In genomic region chr5:36877667-36878420, GRCh38 we compare ENCODE assay signal across 8 cellular contexts. TPM values are rescaled to one million over a fixed set of nuclear protein-coding genes. Genes with fewer than 3 reads are reported as not detected.
DNase-seq lines count a peak whose midpoint lies in the region; ATAC-seq, FAIRE-seq and TF ChIP-seq lines count a peak whose summit lies in the region.

No MANE protein-coding gene starts in this region.

- H3K27ac Mint-ChIP-seq in natural killer cell treated with Interleukin-12 subunit alpha and Interleukin-12 subunit beta and Interleukin-15 and Interleukin-18, amount 100 ng/mL, for 72 hours: peak overlapping the region; percentile 93 to 96

- peak overlapping the region; percentile 92 for H3K4me3 Mint-ChIP-seq in natural killer cell treated with Interleukin-12 subunit alpha and Interleukin-12 subunit beta and Interleukin-15 and Interleukin-18, amount 100 ng/mL, for 72 hours

- peak overlapping the region; percentile 85 for H3K9ac ChIP-seq in endocrine pancreas (ENCODE audit: control insufficient read depth, insufficient read depth, low read length)

- no peak for TF ChIP-seq CTCF in RWPE2 (IDR thresholded peaks at IDR 0.05; ENCODE audit: poor library complexity, severe bottlenecking)

- H3K27ac ChIP-seq in RWPE2 (ENCODE audit: poor library complexity, severe bottlenecking): peak overlapping the region; percentile 87

- H3K4me1 Mint-ChIP-seq in natural killer cell treated with Interleukin-12 subunit alpha and Interleukin-12 subunit beta and Interleukin-15 and Interleukin-18, amount 100 ng/mL, for 72 hours (ENCODE audit: low read depth in 2 of 2): peaks cover 40 to 51% of the 10 kb centered on the region in 2 donors

- peak; percentile 12; the same call in 2 of the 3 replicates for ATAC-seq in RWPE2 (ENCODE audit: low read depth)
- no peak for ATAC-seq in natural killer cell treated with Interleukin-12 subunit alpha and Interleukin-12 subunit beta and Interleukin-15 and Interleukin-18, amount 100 ng/mL, for 72 hours
- no peak for ATAC-seq in HG03159 (IDR thresholded peaks at IDR 0.05; ENCODE audit: unreplicated experiment)
- no peak for ATAC-seq in HG03565 (IDR thresholded peaks at IDR 0.05; ENCODE audit: unreplicated experiment)
- ATAC-seq in HG03025 (IDR thresholded peaks at IDR 0.05; ENCODE audit: low FRiP score, unreplicated experiment): no peak

- H3K4me3 ChIP-seq in RWPE2 (ENCODE audit: severe bottlenecking): peak overlapping the region; percentile 97
- peak overlapping the region; percentile 100 for H3K4me3 ChIP-seq in endocrine pancreas (ENCODE audit: control insufficient read depth, insufficient read depth, low read length)

- H3K27me3 Mint-ChIP-seq in natural killer cell treated with Interleukin-12 subunit alpha and Interleukin-12 subunit beta and Interleukin-15 and Interleukin-18, amount 100 ng/mL, for 72 hours: no peaks in the 10 kb centered on the region

- no peaks in the 10 kb centered on the region for H3K27me3 ChIP-seq in RWPE2 (ENCODE audit: insufficient read depth, poor library complexity, severe bottlenecking)
- H3K27me3 ChIP-seq in endocrine pancreas (ENCODE audit: control insufficient read depth, insufficient read depth, low read length): no peaks in the 10 kb centered on the region

- no peak for FAIRE-seq in HTR-8/SVneo (lab: Jason Lieb, UNC)

- DNase-seq in EH (ENCODE audit: low read depth): peak; percentile 44
- DNase-seq in HTR-8/SVneo (ENCODE audit: insufficient read length, low spot score): peak; percentile 65
- no peak for DNase-seq in RWPE2 (ENCODE audit: low spot score)
- DNase-seq in natural killer cell treated with Interleukin-12 subunit alpha and Interleukin-12 subunit beta and Interleukin-15 and Interleukin-18, amount 100 ng/mL, for 72 hours (ENCODE audit: low spot score): no peak

- H3K4me1 ChIP-seq in RWPE2 (ENCODE audit: insufficient read depth, poor library complexity, severe bottlenecking) (peaks cover 46% of the 10 kb centered on the region), endocrine pancreas (ENCODE audit: control insufficient read depth, insufficient read depth, low read length) (peaks cover 41% of the 10 kb centered on the region)

- peaks cover 4% of the 10 kb centered on the region for H3K36me3 Mint-ChIP-seq in natural killer cell treated with Interleukin-12 subunit alpha and Interleukin-12 subunit beta and Interleukin-15 and Interleukin-18, amount 100 ng/mL, for 72 hours

- H3K36me3 ChIP-seq in RWPE2 (ENCODE audit: low read depth) (peaks cover 7% of the 10 kb centered on the region; the same call in 1 of the 2 replicates), endocrine pancreas (ENCODE audit: control insufficient read depth, insufficient read depth, low read length) (no peaks in the 10 kb centered on the region)

- H3K9me3 Mint-ChIP-seq in natural killer cell treated with Interleukin-12 subunit alpha and Interleukin-12 subunit beta and Interleukin-15 and Interleukin-18, amount 100 ng/mL, for 72 hours: no peaks in the 10 kb centered on the region

- no peaks in the 10 kb centered on the region for H3K9me3 ChIP-seq in RWPE2 (ENCODE audit: severe bottlenecking)
- H3K9me3 ChIP-seq in endocrine pancreas (ENCODE audit: control insufficient read depth, low read length): no peaks in the 10 kb centered on the region

RNA-seq across cellular contexts. Expression of gene NIPBL, which starts 1.3 kb away (rescaled TPM):
- total RNA-seq in natural killer cell treated with Interleukin-12 subunit alpha and Interleukin-12 subunit beta and Interleukin-15 and Interleukin-18, amount 100 ng/mL, for 72 hours: 10 to 100 TPM; 56.8 to 71.2 TPM

Comparison
In these comparisons a context has a peak if more than half of its experiments do, and no peak if none do; other contexts are left out.
1. DNase-seq: peak in EH (single experiment) and HTR-8/SVneo (single experiment); none in RWPE2 (single experiment) and natural killer cell treated with Interleukin-12 subunit alpha and Interleukin-12 subunit beta and Interleukin-15 and Interleukin-18, amount 100 ng/mL, for 72 hours (single experiment).